ENCODE assay signal across 8 cellular contexts in the genomic region with DNA sequence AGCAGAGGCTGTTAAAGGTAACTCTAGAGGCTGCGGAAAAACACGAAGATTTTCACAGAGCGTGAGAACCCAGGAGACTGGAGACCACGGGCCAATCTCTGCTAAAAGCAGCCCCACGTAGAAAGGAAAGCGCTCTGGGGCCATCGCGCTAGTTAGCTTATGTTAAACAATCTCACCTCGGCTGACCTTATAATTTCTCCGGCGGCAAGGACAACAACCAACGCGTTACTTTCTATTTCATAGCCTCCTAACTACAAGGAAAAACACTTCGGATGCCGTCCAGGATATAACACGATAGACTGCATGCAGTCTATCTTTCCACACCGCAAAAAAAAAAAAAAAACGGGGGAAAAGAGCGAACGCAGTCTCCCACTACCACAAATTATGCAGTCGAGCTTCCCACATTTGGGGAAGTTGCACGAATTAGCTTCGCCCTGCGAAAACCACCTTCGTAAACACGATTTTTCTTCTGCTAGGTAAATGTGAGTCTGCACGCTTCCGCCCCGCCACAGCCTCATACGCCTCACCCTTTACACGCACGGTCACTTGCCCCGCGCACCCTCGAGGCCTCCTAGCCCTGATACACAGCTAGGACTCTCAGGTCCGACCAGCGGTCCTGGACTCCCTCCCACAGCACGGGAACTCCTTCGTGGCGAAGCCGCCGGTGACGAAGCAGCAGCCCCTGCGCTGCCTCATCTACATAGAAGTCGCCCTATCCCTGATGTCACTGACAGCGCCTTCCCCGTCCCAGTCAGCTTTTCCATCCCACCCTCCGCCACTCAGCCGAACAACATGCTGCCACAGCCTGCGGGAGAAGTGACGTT.
DNase-seq lines count a peak whose midpoint lies in the region; ATAC-seq and TF ChIP-seq lines count a peak whose summit lies in the region.

No MANE protein-coding gene starts in this region.

- peaks cover 0 to 18% of the 10 kb centered on the region in 2 donors for H3K9me3 ChIP-seq in lung (ENCODE audit: control insufficient read depth in 2 of 2, insufficient read depth in 1 of 2, low read length in 1 of 2)

- H3K27me3 ChIP-seq in lung (ENCODE audit: control insufficient read depth, insufficient read depth): peaks cover 6% of the 10 kb centered on the region

- no peak for TF ChIP-seq CTCF in lung (IDR thresholded peaks at IDR 0.05; ENCODE audit: control extremely low read depth, extremely low read depth)

- H3K4me1 ChIP-seq in lung (ENCODE audit: control insufficient read depth in 2 of 2, insufficient read depth in 2 of 2, low read length in 2 of 2): peaks cover 0 to 19% of the 10 kb centered on the region in 2 donors

- H3K27ac ChIP-seq in lung (ENCODE audit: low read depth in 1 of 2, low read length in 1 of 2): peak overlapping the region in 1 of 2 donors; percentile 72

- ATAC-seq in GM18508 (IDR thresholded peaks at IDR 0.05; ENCODE audit: insufficient read depth, unreplicated experiment): peak; percentile 60
- ATAC-seq in HG02970 (IDR thresholded peaks at IDR 0.05; ENCODE audit: low FRiP score, unreplicated experiment): peak; percentile 51
- peak; percentile 80 for ATAC-seq in lung (ENCODE audit: insufficient read depth, low FRiP score)
- ATAC-seq in HG03469 (IDR thresholded peaks at IDR 0.05; ENCODE audit: unreplicated experiment): no peak

- H3K36me3 ChIP-seq in lung (ENCODE audit: control insufficient read depth in 2 of 2, insufficient read depth in 2 of 2, low read length in 2 of 2): no peaks in the 10 kb centered on the region

- 1% methylated on average over 51 of the region's 51 CpGs for WGBS in lung, 2 donors

- peak; percentile 88 for DNase-seq in NCI-H2227 (lab: John Stamatoyannopoulos, UW; ENCODE audit: unreplicated experiment)
- DNase-seq in activated CD4-positive, alpha-beta T cell treated with anti-CD3 and anti-CD28 coated beads, Interleukin-2, amount 50 U/mL, for 1 hour: peak; percentile 67
- DNase-seq in ecto neural progenitor cell (ENCODE audit: low spot score): peak; percentile 89
- DNase-seq in lung (ENCODE audit: low spot score): peak; percentile 65
- peak; percentile 24 to 64 (median 47) for DNase-seq in stimulated activated CD4-positive, alpha-beta T cell treated with anti-CD3 and anti-CD28 coated beads, TNF-alpha, amount 100 ng/mL, for 1 hour (ENCODE audit: low read depth in 3 of 3, low spot score in 1 of 3)

- H3K4me3 ChIP-seq in lung: peak overlapping the region; percentile 33
